In genomic region chr3:59877263-59877662, GRCh38 we compare ENCODE assay signal across 22 cellular contexts.
"Had no signal": no experiment of that assay in that cellular context is flagged by ENCODE, and none has a peak within 500 bp of the region (broad histone marks: within the 10 kb centered on the region; RNA-seq: fewer than 3 reads in every experiment).

No MANE protein-coding gene starts in this region.

- FAIRE-seq: HTR-8/SVneo, RCC 7860 had no signal

- H3K27ac ChIP-seq: HL-60, SJSA1, SK-N-MC had no signal

- H3K27me3 ChIP-seq: SJSA1 had no signal

- DNase-seq: Karpas-422, KG1, MM.1S, NCI-H1092 treated with DMSO at 0.1 percent for 48 hours, NCI-H1436, NCI-H187, NCI-H2029, NCI-H2081 treated with DMSO at 0.1 percent for 48 hours, NCI-H2171, NCI-H446, NCI-H510A, NCI-H524 treated with DMSO at 0.1 percent for 48 hours, NCI-H69, NCI-H774, Right ventricle myocardium superior, RPMI8226, SIG-M5 had no signal

- H3K4me1 ChIP-seq: SJSA1 had no signal

- H3K9me3 ChIP-seq: SJSA1 had no signal

- H3K4me3 ChIP-seq: SJSA1, SK-N-MC had no signal

- H3K36me3 ChIP-seq: SJSA1 had no signal
